ENCODE assay signal across 14 cellular contexts in genomic region chr11:30435488-30435887, GRCh38.
"Had no signal": no experiment of that assay in that cellular context is flagged by ENCODE, and none has a peak within 500 bp of the region (broad histone marks: within the 10 kb centered on the region; RNA-seq: fewer than 3 reads in every experiment).

No MANE protein-coding gene starts in this region.

- H3K27ac ChIP-seq: SJSA1, skin epidermis, upper lobe of right lung had no signal

- H3K27me3 Mint-ChIP-seq: central memory CD8-positive, alpha-beta T cell had no signal

- H3K4me3 ChIP-seq: SJSA1, skin epidermis, upper lobe of right lung had no signal

- H3K9me3 ChIP-seq: SJSA1, upper lobe of right lung had no signal

- H3K4me1 Mint-ChIP-seq: central memory CD8-positive, alpha-beta T cell had no signal

- H3K27me3 ChIP-seq: SJSA1, upper lobe of right lung had no signal

- H3K36me3 ChIP-seq: SJSA1, upper lobe of right lung had no signal

- H3K4me3 Mint-ChIP-seq: activated naive CD8-positive, alpha-beta T cell; central memory CD8-positive, alpha-beta T cell; nephron progenitor cell had no signal

- H3K36me3 Mint-ChIP-seq: activated naive CD8-positive, alpha-beta T cell had no signal

- ATAC-seq: left colon, upper lobe of right lung had no signal

- H3K9me3 Mint-ChIP-seq: central memory CD8-positive, alpha-beta T cell had no signal

- H3K4me1 ChIP-seq: SJSA1, upper lobe of right lung had no signal

- H3K27ac Mint-ChIP-seq: activated naive CD8-positive, alpha-beta T cell; nephron progenitor cell had no signal

- DNase-seq: activated CD4-positive, alpha-beta T cell treated with anti-CD3 and anti-CD28 coated beads, Interleukin-2, amount 50 U/mL, for 4 hours; activated CD4-positive, CD25-positive, alpha-beta regulatory T cell treated with anti-CD3 and anti-CD28 coated beads, Interleukin-2, amount 50 U/mL, for 72 hours; activated effector memory CD4-positive, alpha-beta T cell treated with anti-CD3 and anti-CD28 coated beads, Interleukin-2, amount 50 U/mL, for 16 hours; activated T-cell treated with anti-CD3 and anti-CD28 coated beads, Interleukin-2, amount 50 U/mL, for 1 hour; erythroblast; left colon; mammary epithelial cell; nephron progenitor cell; SW 1271; upper lobe of right lung had no signal
